ENCODE assay signal across 8 cellular contexts in the genomic region with DNA sequence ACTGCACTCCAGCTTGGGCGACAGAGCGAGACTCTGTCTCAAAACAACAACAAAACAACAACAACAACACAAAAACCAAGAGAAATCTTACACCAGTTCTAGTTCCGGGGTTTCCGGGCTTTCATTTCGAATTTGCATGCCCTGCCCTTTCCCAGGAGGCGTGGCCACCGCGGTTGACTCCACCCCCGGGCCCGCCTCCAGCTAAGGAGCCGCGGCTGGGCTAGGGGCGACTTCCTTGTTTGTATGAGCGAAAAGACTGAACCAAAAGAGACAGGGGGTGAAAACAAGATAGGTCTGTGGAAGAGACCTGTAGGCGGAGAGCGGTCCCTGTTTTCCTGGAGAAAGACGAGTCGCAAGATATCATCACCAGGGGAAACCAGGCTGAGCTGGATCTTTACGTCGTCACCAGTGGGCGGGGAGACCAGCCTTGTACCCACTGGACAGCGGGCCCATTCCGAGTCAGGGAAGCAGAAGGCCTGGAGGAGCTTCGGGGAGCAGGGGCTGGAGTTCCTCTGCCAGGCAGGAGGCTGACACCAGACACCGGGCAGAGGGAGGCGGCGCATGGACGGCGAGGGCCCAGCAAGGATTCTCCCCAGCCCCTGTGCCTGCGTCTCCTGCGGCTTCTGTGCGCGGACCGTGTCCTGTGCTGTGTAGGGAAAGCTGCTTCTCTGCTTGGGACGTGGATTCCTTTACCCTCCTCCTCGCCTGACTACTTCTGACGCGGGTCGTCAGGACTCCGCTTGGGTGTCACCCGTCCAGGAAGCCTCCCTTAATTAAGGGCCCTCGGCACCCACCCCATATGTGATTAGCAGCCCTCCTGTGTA. TPM values are rescaled to one million over a fixed set of nuclear protein-coding genes. Genes with fewer than 3 reads are reported as not detected.
DNase-seq lines count a peak whose midpoint lies in the region; FAIRE-seq and TF ChIP-seq lines count a peak whose summit lies in the region.

No MANE protein-coding gene starts in this region.

- peaks cover 0 to 4% of the 10 kb centered on the region in 2 donors for H3K36me3 Mint-ChIP-seq in CD4-positive, alpha-beta memory T cell

- H3K27ac Mint-ChIP-seq in CD4-positive, alpha-beta memory T cell: peak overlapping the region; percentile 97 to 100 (median 98)

- FAIRE-seq in endothelial cell of umbilical vein (lab: Jason Lieb, UNC): peak; percentile 100

- H3K9me2 ChIP-seq in OCI-LY1 (ENCODE audit: low read depth, low read length): no peaks in the 10 kb centered on the region

- H3K27me3 Mint-ChIP-seq in CD4-positive, alpha-beta memory T cell: no peaks in the 10 kb centered on the region

- H3K27me3 ChIP-seq in CD4-positive, alpha-beta memory T cell (ENCODE audit: insufficient read depth, low read length): no peaks in the 10 kb centered on the region
- H3K27me3 ChIP-seq in HUES64 (ENCODE audit: insufficient read depth, low read length) (no peaks in the 10 kb centered on the region), OCI-LY1 (ENCODE audit: insufficient read depth, low read length) (no peaks in the 10 kb centered on the region; the same call in 1 of the 2 replicates), endothelial cell of umbilical vein (ENCODE audit: control insufficient read depth in 2 of 2, insufficient read depth in 2 of 2, low read length in 2 of 2) (peaks cover 2 to 6% of the 10 kb centered on the region in 2 experiments)

- dilution Hi-C loops in endothelial cell of umbilical vein (cut with MboI; ENCODE audit: extremely low pct_ligation_motif_present, low sequenced_read_pairs): no loop called here

- CTCF ChIA-PET in CD4-positive, alpha-beta memory T cell (lab: Charles Lee; ENCODE audit: partially characterized antibody): interaction anchor here (0.7 to 2.9 kb wide), 13 partner anchors 9 to 563 kb away, joined by 3 to 30 read pairs (median 5); partner anchors contain the start of genes ARL4D and DHX8
- CTCF ChIA-PET in endothelial cell of umbilical vein (lab: Charles Lee): interaction anchor here (0.7 to 2.4 kb wide), 10 partner anchors 10 to 390 kb away, joined by 3 to 54 read pairs (median 4); partner anchors contain the start of genes ARL4D, DHX8 and RPL27

- POLR2A ChIA-PET in CD4-positive, alpha-beta memory T cell (lab: Charles Lee; ENCODE audit: partially characterized antibody): interaction anchor here (0.6 to 6.4 kb wide), 25 partner anchors 9 to 1709 kb away, joined by 3 to 386 read pairs (median 5); partner anchors contain the start of genes ARL4D, DHX8, EFTUD2 and MEOX1
- POLR2A ChIA-PET in endothelial cell of umbilical vein (lab: Charles Lee): interaction anchor here (0.6 to 4.1 kb wide), 9 partner anchors 10 to 1580 kb away, joined by 3 to 95 read pairs (median 8); partner anchors contain the start of genes ARL4D, C1QL1 and DHX8

- BruUV-seq in endothelial cell of umbilical vein (replicated peaks; lab: Mats Ljungman, UMichigan): TSS peak; percentile 97

- TF ChIP-seq CTCF in GM20000 (IDR thresholded peaks at IDR 0.05; ENCODE audit: extremely low read depth, missing control alignments): no peak
- no peak for TF ChIP-seq CTCF in OCI-LY1 (IDR thresholded peaks at IDR 0.05; ENCODE audit: low read length)
- no peak for TF ChIP-seq CTCF in endothelial cell of umbilical vein (IDR thresholded peaks at IDR 0.05; ENCODE audit: extremely low read depth in 1 of 2, insufficient read depth in 1 of 2, low read depth in 1 of 2, low read length in 2 of 2)

- peak; percentile 84 for TF ChIP-seq POLR2A in endothelial cell of umbilical vein (IDR thresholded peaks at IDR 0.05; ENCODE audit: low read depth, low read length)

- WGBS in HUES64: 3% methylated on average over 42 of the region's 42 CpGs

- H3K4me2 ChIP-seq in OCI-LY1 (ENCODE audit: low read length) (peak overlapping the region; percentile 94), endothelial cell of umbilical vein (ENCODE audit: insufficient read depth, low read length) (peak overlapping the region; percentile 72)

- intact Hi-C loops in CD4-positive, alpha-beta memory T cell (cut with micrococcal nuclease): loop anchor here (1.0 kb wide), 6 partner anchors 10 to 390 kb away; partner anchors contain the start of genes ARL4D, DHX8, NBR1 and RPL27
- intact Hi-C loops in endothelial cell of umbilical vein (cut with micrococcal nuclease): loop anchor here (1.0 kb wide), 2 partner anchors 19 to 95 kb away; partner anchors contain the start of gene DHX8

- H3K9me1 ChIP-seq in endothelial cell of umbilical vein (replicated peaks; ENCODE audit: control insufficient read depth, extremely low read depth, insufficient read depth, low read length): no peaks in the 10 kb centered on the region

- H2AFZ ChIP-seq in OCI-LY1 (ENCODE audit: low read length) (no peak overlapping the region), endothelial cell of umbilical vein (ENCODE audit: low read depth, low read length) (peak overlapping the region; percentile 63)

- no peaks in the 10 kb centered on the region for H3K9me3 ChIP-seq in CD4-positive, alpha-beta memory T cell (ENCODE audit: control insufficient read depth in 1 of 2, low read length in 2 of 2)
- H3K9me3 ChIP-seq in HUES64 (ENCODE audit: insufficient read depth, low read depth, low read length) (no peaks in the 10 kb centered on the region), OCI-LY1 (ENCODE audit: low read length) (no peaks in the 10 kb centered on the region), endothelial cell of umbilical vein (replicated peaks; ENCODE audit: control insufficient read depth, insufficient read depth, low read length) (no peaks in the 10 kb centered on the region)

- H3K4me3 ChIP-seq in CD4-positive, alpha-beta memory T cell (ENCODE audit: low read length in 2 of 2): peak overlapping the region; percentile 73 to 86
- peak overlapping the region; percentile 67 for H3K4me3 ChIP-seq in HUES64 (ENCODE audit: low read length)
- H3K4me3 ChIP-seq in OCI-LY1 (ENCODE audit: low read depth, low read length, poor library complexity, severe bottlenecking): peak overlapping the region; percentile 65
- H3K4me3 ChIP-seq in endothelial cell of umbilical vein (replicated peaks in 1 of 3; ENCODE audit: insufficient read depth in 1 of 3, low read depth in 1 of 3, low read length in 3 of 3): peak overlapping the region; percentile 26 to 55 (median 47)

- no peaks in the 10 kb centered on the region for H3K9me3 Mint-ChIP-seq in CD4-positive, alpha-beta memory T cell

- peak overlapping the region; percentile 93 for H3K27ac ChIP-seq in CD4-positive, alpha-beta memory T cell (ENCODE audit: low read depth, low read length)
- H3K27ac ChIP-seq in HUES64 (ENCODE audit: low read depth, low read length) (peak overlapping the region; percentile 49; the same call in 1 of the 2 replicates), OCI-LY1 (ENCODE audit: low read depth, low read length, poor library complexity, severe bottlenecking) (peak overlapping the region; percentile 72), endothelial cell of umbilical vein (ENCODE audit: insufficient read depth, low read depth, low read length) (peak overlapping the region; percentile 65)

- H3K4me3 Mint-ChIP-seq in CD4-positive, alpha-beta memory T cell: peak overlapping the region; percentile 92 to 100 (median 97)

- H3F3A ChIP-seq in OCI-LY1 (ENCODE audit: insufficient read depth, low read length): no peaks in the 10 kb centered on the region

- no peaks in the 10 kb centered on the region for H3K79me2 ChIP-seq in OCI-LY1 (ENCODE audit: insufficient read depth, low read length)
- H3K79me2 ChIP-seq in endothelial cell of umbilical vein (ENCODE audit: control insufficient read depth, insufficient read depth, low read length): no peaks in the 10 kb centered on the region

- no peaks in the 10 kb centered on the region for H4K20me1 ChIP-seq in OCI-LY1 (ENCODE audit: insufficient read depth, low read length)
- no peaks in the 10 kb centered on the region for H4K20me1 ChIP-seq in endothelial cell of umbilical vein (replicated peaks; ENCODE audit: control insufficient read depth, extremely low read depth, insufficient read depth, low read length)

- H3K4me1 Mint-ChIP-seq in CD4-positive, alpha-beta memory T cell: peaks cover 12 to 35% (median 27%) of the 10 kb centered on the region in 4 donors

- H3K36me3 ChIP-seq in CD4-positive, alpha-beta memory T cell (ENCODE audit: insufficient read depth, low read length): no peaks in the 10 kb centered on the region
- H3K36me3 ChIP-seq in HUES64 (ENCODE audit: insufficient read depth, low read length) (no peaks in the 10 kb centered on the region), OCI-LY1 (ENCODE audit: insufficient read depth, low read length) (no peaks in the 10 kb centered on the region), endothelial cell of umbilical vein (ENCODE audit: control insufficient read depth in 2 of 2, extremely low read depth in 1 of 2, insufficient read depth in 2 of 2, low read length in 2 of 2) (no peaks in the 10 kb centered on the region)

- DNase-seq in CD4-positive, alpha-beta memory T cell: peak; percentile 92 to 95 (median 93)
- DNase-seq in GM20000 (ENCODE audit: low spot score) (peak; percentile 82), activated T-cell treated with anti-CD3 and anti-CD28 coated beads for 1 hour (ENCODE audit: low read depth) (peak; percentile 84), endothelial cell of umbilical vein (ENCODE audit: low read depth, low spot score) (peak; percentile 94), middle frontal gyrus (ENCODE audit: extremely low spot score, low spot score) (peak; percentile 82)
- peak; percentile 76 to 80 for DNase-seq in stimulated activated CD8-positive, alpha-beta memory T cell treated with anti-CD3 and anti-CD28 coated beads, Interleukin-2, amount 100 ng/mL, for 1 hour (ENCODE audit: low read depth in 2 of 2)

- H3K4me1 ChIP-seq in CD4-positive, alpha-beta memory T cell (ENCODE audit: insufficient read depth, low read length): peaks cover 18% of the 10 kb centered on the region
- H3K4me1 ChIP-seq in HUES64 (ENCODE audit: insufficient read depth, low read length) (peaks cover 3% of the 10 kb centered on the region; the same call in 1 of the 2 replicates), OCI-LY1 (ENCODE audit: insufficient read depth, low read length, severe bottlenecking) (peaks cover 19% of the 10 kb centered on the region), endothelial cell of umbilical vein (ENCODE audit: control insufficient read depth, extremely low read depth, insufficient read depth, low read length) (peaks cover 4% of the 10 kb centered on the region)

- H3K9ac ChIP-seq in HUES64 (ENCODE audit: low read depth, low read length) (peak overlapping the region; percentile 49), OCI-LY1 (ENCODE audit: low read length) (peak overlapping the region; percentile 61), endothelial cell of umbilical vein (replicated peaks; ENCODE audit: extremely low read depth, insufficient read depth, low read length) (peak overlapping the region; percentile 55)

RNA-seq across cellular contexts. Expression of gene ARL4D, which starts 10.4 kb away (rescaled TPM):
- 1 to 10 TPM; 1.5 to 1.6 TPM for total RNA-seq in CD4-positive, alpha-beta memory T cell
- polyA plus RNA-seq in CD4-positive, alpha-beta memory T cell: 1 to 10 TPM; 2.3 to 6.8 TPM
- polyA plus RNA-seq in HUES64 (2013, experiment 1 of 2): 6.8 TPM
- polyA plus RNA-seq in HUES64 (2013, experiment 2 of 2): 8.7 TPM
- 3.6 and 4.1 TPM in 2 replicates for total RNA-seq in endothelial cell of umbilical vein
- 3.8 and 5.3 TPM in 2 replicates for polyA plus RNA-seq in endothelial cell of umbilical vein
- 3.0 and 4.6 TPM in 2 replicates for polyA plus RNA-seq in endothelial cell of umbilical vein (2011; cell fraction: cytosol; rRNA removed)
- polyA plus RNA-seq in endothelial cell of umbilical vein (2011; cell fraction: nucleus; rRNA removed): 1.7 and 1.9 TPM in 2 replicates
- polyA plus RNA-seq in endothelial cell of umbilical vein (2012): 3.9 and 5.4 TPM in 2 replicates
- 2.0 and 2.2 TPM in 2 replicates for polyA minus RNA-seq in endothelial cell of umbilical vein
- polyA minus RNA-seq in endothelial cell of umbilical vein (2011; cell fraction: cytosol; rRNA and poly(A)+ RNA removed): 11.2 TPM
- 1.1 and 1.3 TPM in 2 replicates for polyA minus RNA-seq in endothelial cell of umbilical vein (2011; cell fraction: nucleus; rRNA and poly(A)+ RNA removed)

Comparison
In these comparisons a context has a peak if more than half of its experiments do, and no peak if none do; other contexts are left out.
1. Peak in every context shown above with its lines: DNase-seq, H3K4me3 ChIP-seq and H3K27ac ChIP-seq.